In genomic region chr14:73783107-73783727, GRCh38 we compare ENCODE assay signal across 8 cellular contexts.
DNase-seq lines count a peak whose midpoint lies in the region; ATAC-seq and TF ChIP-seq lines count a peak whose summit lies in the region.

No MANE protein-coding gene starts in this region.

- in situ Hi-C loops in transverse colon (cut with MboI; ENCODE audit: low pct_ligation_motif_present in 1 of 4, low pct_unique_long_range_greater_than_20kb in 1 of 4, low sequenced_read_pairs in 3 of 4): no loop called here

- peak overlapping the region; percentile 98 for H3K27ac ChIP-seq in ascending aorta
- peak overlapping the region; percentile 51 for H3K27ac ChIP-seq in mesenchymal stem cell (ENCODE audit: low read length, poor library complexity, severe bottlenecking)
- H3K27ac ChIP-seq in transverse colon: peak overlapping the region; percentile 99

- no peak overlapping the region for H3K4me2 ChIP-seq in mesenchymal stem cell (ENCODE audit: low read length, poor library complexity, severe bottlenecking)

- no peak overlapping the region for H2AFZ ChIP-seq in mesenchymal stem cell (ENCODE audit: low read depth, low read length)

- H3K9ac ChIP-seq in mesenchymal stem cell (ENCODE audit: low read length): peak overlapping the region; percentile 96

- H3K4me1 ChIP-seq in ascending aorta (peaks cover 23 to 43% of the 10 kb centered on the region in 2 donors), mesenchymal stem cell (ENCODE audit: control insufficient read depth, insufficient read depth, low read depth, low read length) (peaks cover 28% of the 10 kb centered on the region), transverse colon (peaks cover 35 to 56% (median 47%) of the 10 kb centered on the region in 4 donors)

- TF ChIP-seq POLR2A in transverse colon (IDR thresholded peaks at IDR 0.05): no peak

- ATAC-seq in HG02571 (IDR thresholded peaks at IDR 0.05; ENCODE audit: unreplicated experiment): no peak

- 22% methylated on average over 10 of the region's 10 CpGs for WGBS in mesenchymal stem cell
- WGBS in transverse colon (ENCODE audit: low coverage in 1 of 2), 2 donors: 53 to 67% methylated on average over 7 to 10 of the region's 10 CpGs

- H3K14ac ChIP-seq in mesenchymal stem cell (ENCODE audit: low read length in 2 of 2): no peak overlapping the region

- H3K27me3 ChIP-seq in ascending aorta (no peaks in the 10 kb centered on the region), mesenchymal stem cell (ENCODE audit: control insufficient read depth in 1 of 2, insufficient read depth in 1 of 2, low read length in 2 of 2) (no peaks in the 10 kb centered on the region), transverse colon (no peaks in the 10 kb centered on the region)

- H3K4me3 ChIP-seq in ascending aorta (peak overlapping the region in 1 of 2 donors; percentile 19), mesenchymal stem cell (ENCODE audit: insufficient read depth in 1 of 2, low read depth in 1 of 2, low read length in 2 of 2) (no peak overlapping the region), transverse colon (peak overlapping the region in 1 of 4 donors; percentile 1)

- H3K18ac ChIP-seq in mesenchymal stem cell (ENCODE audit: low read depth in 1 of 2, low read length in 2 of 2): peak overlapping the region; percentile 13 to 26

- H3K4ac ChIP-seq in mesenchymal stem cell (ENCODE audit: low read depth in 1 of 2, low read length in 2 of 2): peak overlapping the region in 1 of 2 experiments; percentile 40

- H2BK15ac ChIP-seq in mesenchymal stem cell (ENCODE audit: low read depth, poor library complexity, severe bottlenecking): no peak overlapping the region

- TF ChIP-seq CTCF in ascending aorta (IDR thresholded peaks at IDR 0.05) (no peak), transverse colon (IDR thresholded peaks at IDR 0.05) (no peak)

- no peak overlapping the region for H2BK5ac ChIP-seq in mesenchymal stem cell (ENCODE audit: low read depth, low read length, poor library complexity, severe bottlenecking)

- peak; percentile 57 for DNase-seq in activated effector memory CD4-positive, alpha-beta T cell treated with anti-CD3 and anti-CD28 coated beads, Interleukin-2, amount 50 U/mL, for 16 hours
- no peak for DNase-seq in activated effector memory CD4-positive, alpha-beta T cell treated with Interleukin-2 at 50 U/mL for 16 hours
- DNase-seq in ascending aorta (ENCODE audit: low spot score in 2 of 2) (no peak), mesenchymal stem cell (peak; percentile 72), transverse colon (no peak), SIG-M5 treated with dmso at 0.1 percent for 504 hours (lab: John Stamatoyannopoulos, UW; ENCODE audit: unreplicated experiment) (no peak), KG1 (lab: John Stamatoyannopoulos, UW) (no peak)

- peak overlapping the region; percentile 0 for H2BK120ac ChIP-seq in mesenchymal stem cell (ENCODE audit: low read depth, low read length)

- H3K79me1 ChIP-seq in mesenchymal stem cell (replicated peaks; ENCODE audit: low read length, poor library complexity, severe bottlenecking): peaks cover 3% of the 10 kb centered on the region

- no peak overlapping the region for H3K23ac ChIP-seq in mesenchymal stem cell (ENCODE audit: low read length in 2 of 2)

- H2BK12ac ChIP-seq in mesenchymal stem cell (ENCODE audit: low read length in 2 of 2): peak overlapping the region in 1 of 2 experiments; percentile 90

- H3K36me3 ChIP-seq in ascending aorta: no peaks in the 10 kb centered on the region
- peaks cover 3% of the 10 kb centered on the region in 2 experiments for H3K36me3 ChIP-seq in mesenchymal stem cell (ENCODE audit: control insufficient read depth in 1 of 2, insufficient read depth in 2 of 2, low read depth in 1 of 2, low read length in 2 of 2)
- H3K36me3 ChIP-seq in transverse colon: no peaks in the 10 kb centered on the region

- H3K9me3 ChIP-seq in ascending aorta (no peaks in the 10 kb centered on the region), mesenchymal stem cell (ENCODE audit: control insufficient read depth, low read length) (no peaks in the 10 kb centered on the region), transverse colon (no peaks in the 10 kb centered on the region)

- intact Hi-C loops in ascending aorta (cut with DNase I): no loop called here
- intact Hi-C loops in transverse colon (cut with DNase I; ENCODE audit: low total_unique reads): no loop called here

- no peak overlapping the region for H2AK5ac ChIP-seq in mesenchymal stem cell (ENCODE audit: low read length, severe bottlenecking)

- no peak for TF ChIP-seq EP300 in transverse colon (IDR thresholded peaks at IDR 0.05; ENCODE audit: low read depth)

- H4K91ac ChIP-seq in mesenchymal stem cell (ENCODE audit: low read length): peak overlapping the region; percentile 23

- peak overlapping the region; percentile 5 for H4K8ac ChIP-seq in mesenchymal stem cell (ENCODE audit: low read length)

Comparison
In these comparisons a context has a peak if more than half of its experiments do, and no peak if none do; other contexts are left out.
1. DNase-seq: peak in activated effector memory CD4-positive, alpha-beta T cell treated with anti-CD3 and anti-CD28 coated beads, Interleukin-2, amount 50 U/mL, for 16 hours (single experiment) and mesenchymal stem cell (single experiment); none in activated effector memory CD4-positive, alpha-beta T cell treated with Interleukin-2 at 50 U/mL for 16 hours (single experiment), ascending aorta (0 of 2), transverse colon (single experiment), SIG-M5 treated with dmso at 0.1 percent for 504 hours (single experiment) and KG1 (single experiment).
2. Peak in every context shown above with its lines, with median percentiles within 50 percentile points of each other: H3K27ac ChIP-seq.